ENCODE assay signal across 1 cellular context in genomic region chr19:13920940-13921744, GRCh38.
TF ChIP-seq lines count a peak whose summit lies in the region.

No MANE protein-coding gene starts in this region.

TF ChIP-seq in IMR-90, 13 proteins besides CTCF, POLR2A, EP300 and RAD21:
- TF ChIP-seq, protein P1, sequence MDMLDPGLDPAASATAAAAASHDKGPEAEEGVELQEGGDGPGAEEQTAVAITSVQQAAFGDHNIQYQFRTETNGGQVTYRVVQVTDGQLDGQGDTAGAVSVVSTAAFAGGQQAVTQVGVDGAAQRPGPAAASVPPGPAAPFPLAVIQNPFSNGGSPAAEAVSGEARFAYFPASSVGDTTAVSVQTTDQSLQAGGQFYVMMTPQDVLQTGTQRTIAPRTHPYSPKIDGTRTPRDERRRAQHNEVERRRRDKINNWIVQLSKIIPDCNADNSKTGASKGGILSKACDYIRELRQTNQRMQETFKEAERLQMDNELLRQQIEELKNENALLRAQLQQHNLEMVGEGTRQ (IDR thresholded peaks at IDR 0.05; ENCODE audit: low read depth, low read length), result peak; percentile 92
- TF ChIP-seq CEBPB (IDR thresholded peaks at IDR 0.05; ENCODE audit: low read depth, low read length), result no peak
